ENCODE assay signal across 8 cellular contexts in the genomic region with DNA sequence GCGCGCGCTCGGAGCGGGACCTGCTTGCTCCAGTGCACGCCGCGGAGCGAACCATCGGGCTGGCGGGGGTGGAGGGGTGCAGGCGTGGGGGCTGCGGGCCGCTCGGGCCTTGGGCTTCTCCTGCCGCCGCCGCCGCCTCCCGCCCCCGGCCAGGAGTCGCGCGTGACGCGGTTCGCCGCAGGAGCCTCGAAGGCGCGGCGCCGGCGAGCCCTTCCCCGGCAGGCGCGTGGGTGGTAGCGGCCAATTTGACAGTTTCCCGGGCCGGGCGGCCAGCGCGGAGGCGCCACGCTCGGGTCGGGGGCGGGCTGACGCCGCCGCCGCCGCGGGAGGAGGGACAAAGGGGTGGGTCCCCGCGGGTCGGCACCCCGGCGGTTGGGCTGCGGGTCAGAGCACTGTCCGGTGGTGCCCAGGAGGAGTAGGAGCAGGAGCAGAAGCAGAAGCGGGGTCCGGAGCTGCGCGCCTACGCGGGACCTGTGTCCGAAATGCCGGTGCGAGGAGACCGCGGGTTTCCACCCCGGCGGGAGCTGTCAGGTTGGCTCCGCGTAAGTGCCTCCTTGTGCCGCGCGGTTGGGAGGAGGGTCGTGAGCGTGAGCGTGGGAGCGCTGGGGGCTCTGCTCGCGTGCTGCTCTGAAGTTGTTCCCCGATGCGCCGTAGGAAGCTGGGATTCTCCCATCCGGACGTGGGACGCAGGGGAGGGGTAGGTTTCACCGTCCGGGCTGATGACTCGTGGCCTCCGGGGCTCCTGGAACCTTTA. TPM values are rescaled to one million over a fixed set of nuclear protein-coding genes. Genes with fewer than 3 reads are reported as not detected.
DNase-seq lines count a peak whose midpoint lies in the region; ATAC-seq and TF ChIP-seq lines count a peak whose summit lies in the region.

Gene TJP2 (plus strand): TSS at position 387 of the 754 bp plus-strand sequence. CDS start 96 bp downstream, at position 483.

- peaks cover 6% of the 10 kb centered on the region for H3K36me3 Mint-ChIP-seq in Caco-2 (ENCODE audit: insufficient read depth, unreplicated experiment)
- peaks cover 3% of the 10 kb centered on the region for H3K36me3 Mint-ChIP-seq in central memory CD8-positive, alpha-beta T cell (ENCODE audit: insufficient read depth)

- H3F3A ChIP-seq in smooth muscle cell (ENCODE audit: low read depth): peaks cover 23% of the 10 kb centered on the region

- DNase-seq in Caco-2 (no peak), T-helper 9 cell (peak; percentile 1), iris pigment epithelial cell (ENCODE audit: low read depth) (peak; percentile 78), smooth muscle cell (lab: John Stamatoyannopoulos, UW; ENCODE audit: unreplicated experiment) (peak; percentile 60), NCI-H446 (lab: John Stamatoyannopoulos, UW) (no peak)
- no peak for DNase-seq in central memory CD8-positive, alpha-beta T cell (ENCODE audit: low spot score in 2 of 2)

- no peaks in the 10 kb centered on the region for H3K36me3 ChIP-seq in Caco-2 (ENCODE audit: control insufficient read depth, insufficient read depth, low read length)
- H3K36me3 ChIP-seq in smooth muscle cell (ENCODE audit: low read depth): no peaks in the 10 kb centered on the region

- H3K27me3 Mint-ChIP-seq in Caco-2 (ENCODE audit: insufficient read depth, unreplicated experiment): no peaks in the 10 kb centered on the region
- peaks cover 34% of the 10 kb centered on the region for H3K27me3 Mint-ChIP-seq in central memory CD8-positive, alpha-beta T cell

- no peaks in the 10 kb centered on the region for H3K9me3 Mint-ChIP-seq in Caco-2 (ENCODE audit: unreplicated experiment)
- H3K9me3 Mint-ChIP-seq in central memory CD8-positive, alpha-beta T cell: no peaks in the 10 kb centered on the region

- H3K9me3 ChIP-seq in Caco-2 (no peaks in the 10 kb centered on the region), smooth muscle cell (replicated peaks; ENCODE audit: low read depth) (no peaks in the 10 kb centered on the region)

- H2AFZ ChIP-seq in smooth muscle cell (ENCODE audit: low read depth): peak within 1 kb of the TSS; percentile 26

- H3K9ac ChIP-seq in smooth muscle cell (ENCODE audit: low read depth): peak within 1 kb of the TSS; percentile 91

- H3K79me2 ChIP-seq in smooth muscle cell (ENCODE audit: low read depth): peaks cover 23% of the 10 kb centered on the region

- no peak within 1 kb of the TSS for H3K4me3 Mint-ChIP-seq in Caco-2 (ENCODE audit: unreplicated experiment)
- peak within 1 kb of the TSS; percentile 73 for H3K4me3 Mint-ChIP-seq in central memory CD8-positive, alpha-beta T cell

- H3K27ac Mint-ChIP-seq in Caco-2 (ENCODE audit: unreplicated experiment): no peak within 1 kb of the TSS
- H3K27ac Mint-ChIP-seq in central memory CD8-positive, alpha-beta T cell (ENCODE audit: low read depth): no peak within 1 kb of the TSS

- BruUV-seq in Caco-2 (replicated peaks; lab: Mats Ljungman, UMichigan): no TSS peak

- CTCF ChIA-PET in Caco-2 (lab: Charles Lee): no interaction called here

- POLR2A ChIA-PET in Caco-2 (lab: Charles Lee): no interaction called here

- ATAC-seq in GM19438 (IDR thresholded peaks at IDR 0.05; ENCODE audit: low read depth, unreplicated experiment): peak; percentile 49
- ATAC-seq in HG03558 (IDR thresholded peaks at IDR 0.05; ENCODE audit: extremely low read depth, unreplicated experiment): peak; percentile 25
- peak; percentile 35 for ATAC-seq in central memory CD8-positive, alpha-beta T cell (replicated peaks; ENCODE audit: extremely low read depth, poor library complexity, severe bottlenecking)

- TF ChIP-seq CTCF in Caco-2 (IDR thresholded peaks at IDR 0.05; ENCODE audit: insufficient read depth in 1 of 2, low read depth in 1 of 2, low read length in 1 of 2, severe bottlenecking in 1 of 2, unreplicated experiment in 1 of 2): no peak
- no peak for TF ChIP-seq CTCF in smooth muscle cell (IDR thresholded peaks at IDR 0.05; ENCODE audit: borderline replicate concordance, insufficient read depth, poor library complexity, severe bottlenecking)

- H3K27me3 ChIP-seq in Caco-2 (replicated peaks; ENCODE audit: control insufficient read depth, insufficient read depth, low read length) (no peaks in the 10 kb centered on the region), smooth muscle cell (ENCODE audit: low read depth) (no peaks in the 10 kb centered on the region)

- 1% methylated on average over 67 of the region's 95 CpGs for WGBS in smooth muscle cell (ENCODE audit: low lambda C conversion rate)

- H3K4me3 ChIP-seq in Caco-2 (ENCODE audit: low read depth, low read length) (no peak within 1 kb of the TSS), smooth muscle cell (peak within 1 kb of the TSS; percentile 58)

- no peaks in the 10 kb centered on the region for H3K4me1 ChIP-seq in Caco-2
- H3K4me1 ChIP-seq in smooth muscle cell (ENCODE audit: low read depth): peaks cover 17% of the 10 kb centered on the region

- H4K20me1 ChIP-seq in smooth muscle cell (ENCODE audit: low read depth): no peaks in the 10 kb centered on the region

- peak within 1 kb of the TSS; percentile 83 for H3K4me2 ChIP-seq in smooth muscle cell

- H3K4me1 Mint-ChIP-seq in Caco-2 (ENCODE audit: low read depth, unreplicated experiment): peaks cover 19% of the 10 kb centered on the region
- peaks cover 26% of the 10 kb centered on the region for H3K4me1 Mint-ChIP-seq in central memory CD8-positive, alpha-beta T cell

- H3K27ac ChIP-seq in smooth muscle cell (ENCODE audit: low read depth): peak within 1 kb of the TSS; percentile 98

- intact Hi-C loops in Caco-2 (cut with micrococcal nuclease; ENCODE audit: unreplicated experiment): no loop called here

RNA-seq across cellular contexts. Expression of gene TJP2, which starts in this region (rescaled TPM):
- 35.8 and 36.7 TPM in 2 replicates for total RNA-seq in Caco-2 (2022)
- 48.4 and 49.9 TPM in 2 replicates for total RNA-seq in smooth muscle cell
- polyA plus RNA-seq in smooth muscle cell: 14.9 and 47.5 TPM in 2 replicates

Comparison
In these comparisons a context has a peak if more than half of its experiments do, and no peak if none do; other contexts are left out.
1. DNase-seq: peak in T-helper 9 cell (single experiment), iris pigment epithelial cell (single experiment) and smooth muscle cell (single experiment); none in Caco-2 (0 of 2), central memory CD8-positive, alpha-beta T cell (0 of 2) and NCI-H446 (0 of 2).
2. Peak in every context shown above with its lines, with median percentiles within 50 percentile points of each other: ATAC-seq.